In the genomic region with DNA sequence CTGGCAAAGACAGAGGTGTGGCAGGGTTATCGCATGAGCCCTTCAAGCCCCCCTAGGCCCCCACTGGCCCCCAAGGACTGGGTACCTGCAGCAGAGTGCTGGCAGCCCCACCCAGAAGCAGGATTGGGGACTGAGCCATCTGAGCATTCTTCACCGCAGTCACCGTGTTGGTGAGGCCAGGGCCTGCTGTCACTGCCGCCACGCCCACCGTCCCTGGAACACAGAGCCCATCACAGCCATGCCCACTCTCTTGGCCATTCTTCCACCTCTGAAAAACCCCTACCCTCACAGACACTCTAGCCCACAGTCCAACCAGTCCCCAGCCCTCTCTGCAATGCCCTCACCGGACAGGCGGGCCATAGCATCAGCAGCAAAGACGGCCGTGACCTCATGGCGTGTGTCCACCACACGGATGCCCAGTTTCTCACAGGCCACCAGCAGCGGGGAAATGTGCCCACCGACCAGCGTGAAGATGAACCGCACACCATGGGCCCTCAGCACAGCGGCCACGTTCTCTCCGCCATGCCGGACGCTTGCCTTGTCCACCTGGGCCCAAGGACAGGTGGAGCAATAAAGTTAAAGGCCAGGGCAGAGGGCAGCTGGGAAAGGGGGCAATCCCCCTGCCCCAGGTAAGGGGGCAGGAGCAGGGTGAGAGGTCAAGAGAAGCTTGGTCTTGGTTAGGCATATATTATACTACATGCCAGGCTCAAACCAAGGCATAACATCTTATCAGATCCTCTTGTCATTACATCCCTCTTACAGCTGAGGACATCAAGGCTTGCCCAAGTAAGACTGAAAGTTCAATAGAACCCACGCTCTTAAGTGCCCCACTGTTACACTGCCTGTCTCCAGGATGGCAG, we compare ENCODE assay signal across 10 cellular contexts. TPM values are rescaled to one million over a fixed set of nuclear protein-coding genes. Genes with fewer than 3 reads are reported as not detected.
DNase-seq lines count a peak whose midpoint lies in the region; TF ChIP-seq lines count a peak whose summit lies in the region.
"Had no signal": no experiment of that assay in that cellular context is flagged by ENCODE, and none has a peak within 500 bp of the region (broad histone marks: within the 10 kb centered on the region; RNA-seq: fewer than 3 reads in every experiment).

No MANE protein-coding gene starts in this region.

- no peak overlapping the region for H3K4ac ChIP-seq in H9 (ENCODE audit: low read depth, low read length)

- H3K27me3 ChIP-seq in H9 (ENCODE audit: insufficient read depth, low read length): no peaks in the 10 kb centered on the region
- H3K27me3 ChIP-seq in Peyer's patch: no peaks in the 10 kb centered on the region
- H3K27me3 ChIP-seq in esophagus squamous epithelium: no peaks in the 10 kb centered on the region
- H3K27me3 ChIP-seq in sigmoid colon: no peaks in the 10 kb centered on the region

- no peak overlapping the region for H2AK5ac ChIP-seq in H9 (ENCODE audit: insufficient read length, low read length)

- no peak overlapping the region for H3K56ac ChIP-seq in H9 (ENCODE audit: insufficient read length, low read depth, low read length)

- H3K27ac Mint-ChIP-seq in H9: no peak overlapping the region
- H3K27ac Mint-ChIP-seq: endodermal cell had no signal

- peak overlapping the region; percentile 95 to 96; a peak in 3 of 5 replicates for H3K4me3 Mint-ChIP-seq in H9

- no peak overlapping the region for H3K23ac ChIP-seq in H9 (ENCODE audit: insufficient read length, low read depth, low read length)

- H4K8ac ChIP-seq in H9 (replicated peaks; ENCODE audit: insufficient read length, low read depth, low read length): no peak overlapping the region

- no peak overlapping the region for H2BK5ac ChIP-seq in H9 (ENCODE audit: insufficient read length, low read length)

- H3K4me3 ChIP-seq in Peyer's patch: peak overlapping the region in 2 of 4 donors; percentile 87 to 88
- H3K4me3 ChIP-seq in esophagus squamous epithelium: no peak overlapping the region
- peak overlapping the region in 1 of 4 donors; percentile 19 for H3K4me3 ChIP-seq in sigmoid colon

- H3K4me1 Mint-ChIP-seq in H9: peaks cover 7% of the 10 kb centered on the region in 2 experiments
- H3K4me1 Mint-ChIP-seq: endodermal cell had no signal

- no peak overlapping the region for H3T11ph ChIP-seq in H9 (ENCODE audit: low read length)

- peaks cover 7% of the 10 kb centered on the region for H3K23me2 ChIP-seq in H9 (ENCODE audit: insufficient read length, low read depth, low read length, poor library complexity, severe bottlenecking)

- H2BK12ac ChIP-seq in H9 (ENCODE audit: insufficient read length, low read depth, low read length): no peak overlapping the region

- WGBS in H9 (ENCODE audit: extremely low coverage, insufficient read length, low lambda C conversion rate): no CpG with 5 or more reads among the region's 22 CpGs
- WGBS in esophagus squamous epithelium, 2 donors: 88 to 95% methylated on average over 3 to 13 of the region's 22 CpGs
- 92 to 96% methylated on average over 22 of the region's 22 CpGs for WGBS in sigmoid colon, 2 donors

- TF ChIP-seq EP300 in sigmoid colon (IDR thresholded peaks at IDR 0.05): no peak

- no peak overlapping the region for H4K5ac ChIP-seq in H9 (ENCODE audit: insufficient read length, low read depth, low read length)

- H3K27me3 Mint-ChIP-seq in H9 (ENCODE audit: low read depth): no peaks in the 10 kb centered on the region; the same call in 1 of the 2 replicates

- no peak overlapping the region for H3K14ac ChIP-seq in H9 (ENCODE audit: insufficient read depth, low read length)

- H4K91ac ChIP-seq in H9 (ENCODE audit: insufficient read length, low read depth, low read length): no peak overlapping the region

- DNase-seq in H9 (no peak), Peyer's patch (no peak), esophagus squamous epithelium (lab: John Stamatoyannopoulos, UW) (no peak), sigmoid colon (peak; percentile 66), hippocampal formation (lab: John Stamatoyannopoulos, UW) (no peak), A172 (ENCODE audit: low spot score) (no peak), NCI-H2171 treated with DMSO at 0.1 percent for 48 hours (lab: John Stamatoyannopoulos, UW) (no peak)
- DNase-seq: NCI-H510A treated with DMSO at 0.1 percent for 48 hours had no signal

- intact Hi-C loops in esophagus squamous epithelium (cut with DNase I) (no loop called here), sigmoid colon (cut with DNase I) (loop anchor here (10.0 kb wide), 1 partner anchor 952 kb away; a partner anchor contains a TSS)

- H3K9me3 ChIP-seq in H9 (ENCODE audit: control insufficient read depth, low read depth, low read length): no peaks in the 10 kb centered on the region
- H3K9me3 ChIP-seq in Peyer's patch: no peaks in the 10 kb centered on the region
- no peaks in the 10 kb centered on the region for H3K9me3 ChIP-seq in esophagus squamous epithelium
- no peaks in the 10 kb centered on the region for H3K9me3 ChIP-seq in sigmoid colon

- H3K36me3 ChIP-seq in Peyer's patch (peaks cover 0 to 45% (median 0%) of the 10 kb centered on the region in 3 donors), esophagus squamous epithelium (peaks cover 23 to 52% (median 24%) of the 10 kb centered on the region in 3 donors), sigmoid colon (peaks cover 19 to 48% (median 34%) of the 10 kb centered on the region in 4 donors)

- peaks cover 3% of the 10 kb centered on the region for H3K79me1 ChIP-seq in H9 (ENCODE audit: insufficient read depth, low read depth, low read length, poor library complexity, severe bottlenecking)

- no peak overlapping the region for H2AFZ ChIP-seq in H9 (ENCODE audit: low read length)

- no peak overlapping the region for H2BK15ac ChIP-seq in H9 (ENCODE audit: low read depth, low read length)

- no peak overlapping the region for H2BK20ac ChIP-seq in H9 (ENCODE audit: low read depth, low read length, poor library complexity, severe bottlenecking)

- no peaks in the 10 kb centered on the region; a peak in 2 of 5 replicates for H3K9me3 Mint-ChIP-seq in H9
- H3K9me3 Mint-ChIP-seq: endodermal cell had no signal

- TF ChIP-seq POLR2A in Peyer's patch (IDR thresholded peaks at IDR 0.05): no peak
- no peak for TF ChIP-seq POLR2A in esophagus squamous epithelium (IDR thresholded peaks at IDR 0.05)
- TF ChIP-seq POLR2A in sigmoid colon (IDR thresholded peaks at IDR 0.05): no peak

- no peak for TF ChIP-seq CTCF in H9 (conservative IDR thresholded peaks at IDR 0.05)
- TF ChIP-seq CTCF in Peyer's patch (IDR thresholded peaks at IDR 0.05): no peak
- no peak for TF ChIP-seq CTCF in esophagus squamous epithelium (IDR thresholded peaks at IDR 0.05)
- TF ChIP-seq CTCF in sigmoid colon (IDR thresholded peaks at IDR 0.05): no peak

- H3K27ac ChIP-seq in H9 (ENCODE audit: insufficient read length, low read depth, low read length) (no peak overlapping the region), Peyer's patch (peak overlapping the region in 3 of 4 donors; percentile 90 to 93 (median 91)), esophagus squamous epithelium (peak overlapping the region; percentile 88 to 96 (median 96)), sigmoid colon (peak overlapping the region; percentile 92 to 98 (median 96))

- no peak overlapping the region for H3K4me2 ChIP-seq in H9 (ENCODE audit: insufficient read depth, insufficient read length, low read length)

- peaks cover 37 to 53% (median 47%) of the 10 kb centered on the region in 3 experiments; a peak in 6 of 7 replicates for H3K36me3 Mint-ChIP-seq in H9 (ENCODE audit: insufficient read depth in 1 of 3, low read depth in 3 of 3)

- H3K18ac ChIP-seq in H9 (ENCODE audit: insufficient read length, low read depth, low read length): no peak overlapping the region

- no peak overlapping the region for H3K9ac ChIP-seq in H9 (ENCODE audit: extremely low read depth, insufficient read length, low read length)

- no peaks in the 10 kb centered on the region for H3K4me1 ChIP-seq in H9 (ENCODE audit: insufficient read depth, low read length)
- H3K4me1 ChIP-seq in Peyer's patch: peaks cover 0 to 10% (median 2%) of the 10 kb centered on the region in 4 donors
- H3K4me1 ChIP-seq in esophagus squamous epithelium: peaks cover 12 to 39% (median 16%) of the 10 kb centered on the region in 3 donors
- peaks cover 0 to 31% (median 27%) of the 10 kb centered on the region in 4 donors for H3K4me1 ChIP-seq in sigmoid colon

- H2BK120ac ChIP-seq in H9 (ENCODE audit: low read depth, low read length, poor library complexity, severe bottlenecking): no peak overlapping the region

- H4K20me1 ChIP-seq in H9 (ENCODE audit: control insufficient read depth, insufficient read depth, insufficient read length): no peaks in the 10 kb centered on the region

- H3K79me2 ChIP-seq in H9 (ENCODE audit: insufficient read depth, low read length): no peaks in the 10 kb centered on the region; the same call in 1 of the 2 replicates

RNA-seq across cellular contexts. Expression of a gene that starts 16.1 kb away (rescaled TPM):
- total RNA-seq in H9 (2021) (19.3 and 21.4 TPM in 2 replicates), Peyer's patch (1 to 10 TPM; 2.3 to 7.4 (median 6.2) TPM), esophagus squamous epithelium (10 to 100 TPM in 1 of 4 donors, 1 to 10 TPM in 3; 1.4 to 10.3 (median 4.6) TPM), sigmoid colon (10 to 100 TPM; 29.6 to 39.9 (median 35.8) TPM)
- 1 to 10 TPM; 1.2 to 5.6 (median 4.8) TPM for polyA plus RNA-seq in sigmoid colon
- 61.6 and 65.7 TPM in 2 replicates for total RNA-seq in A172 (2014; rRNA removed; shearing (Covaris generic))

RNA-seq across cellular contexts. Expression of a gene that starts 41.2 kb away (rescaled TPM):
- total RNA-seq in H9 (2021) (not detected in 2 replicates), Peyer's patch (not detected), esophagus squamous epithelium (not detected), sigmoid colon (not detected)
- not detected for polyA plus RNA-seq in sigmoid colon
- total RNA-seq in A172 (2014; rRNA removed; shearing (Covaris generic)): not detected in 2 replicates
- total RNA-seq: endodermal cell; T-helper 1 cell treated with Interleukin-12 subunit alpha and Interleukin-12 subunit beta and Interleukin-4 antibody, amounts not matched to agents 30 ng/mL and 1 ng/mL, for 36 hours had no signal
